2 cellular contexts compared by ENCODE assay signal in genomic region chr17:81423698-81424071, GRCh38.
TF ChIP-seq lines count a peak whose summit lies in the region.

No MANE protein-coding gene starts in this region.

TF ChIP-seq in K562, 482 proteins besides CTCF, POLR2A, EP300 and RAD21:
- TF ChIP-seq ZNF124 (CRISPR knock-in tag; IDR thresholded peaks at IDR 0.05), result 0 out of 2 replicates have a peak, but pooled peaks have one; percentile 60
- no peak for TF ChIP-seq ZNF140 (CRISPR knock-in tag; IDR thresholded peaks at IDR 0.05)

TF ChIP-seq in GM23338, 12 proteins besides CTCF, POLR2A, EP300 and RAD21:
- no peak for TF ChIP-seq REST (IDR thresholded peaks at IDR 0.05; ENCODE audit: unreplicated experiment)
- no peak for TF ChIP-seq ETS1 (IDR thresholded peaks at IDR 0.05)
- no peak for TF ChIP-seq NANOG (IDR thresholded peaks at IDR 0.05; ENCODE audit: borderline replicate concordance)
- no peak for TF ChIP-seq ZNF114 (CRISPR knock-in tag; IDR thresholded peaks at IDR 0.05)
- TF ChIP-seq JUNB (IDR thresholded peaks at IDR 0.05; ENCODE audit: unreplicated experiment), result no peak
- no peak for TF ChIP-seq STAT1 (IDR thresholded peaks at IDR 0.05; ENCODE audit: unreplicated experiment)
- no peak for TF ChIP-seq EZH2 (IDR thresholded peaks at IDR 0.05; ENCODE audit: low read depth, unreplicated experiment)
- TF ChIP-seq CREB1 (CRISPR knock-in tag; IDR thresholded peaks at IDR 0.05; ENCODE audit: low read depth), result no peak
- no peak for TF ChIP-seq ZNF462 (CRISPR knock-in tag; IDR thresholded peaks at IDR 0.05)
- no peak for TF ChIP-seq POLR2AphosphoS5 (IDR thresholded peaks at IDR 0.05; ENCODE audit: low read depth)
- TF ChIP-seq ZNF331 (CRISPR knock-in tag; IDR thresholded peaks at IDR 0.05; ENCODE audit: low read depth), result no peak
- no peak for TF ChIP-seq EZH2phosphoT487 (IDR thresholded peaks at IDR 0.05; ENCODE audit: unreplicated experiment)
